1 cellular context compared by ENCODE assay signal in genomic region chrX:119605739-119606507, GRCh38.
TF ChIP-seq lines count a peak whose summit lies in the region.

Gene NKRF, minus strand, starts transcription at chrX:119606424.

TF ChIP-seq in SK-N-SH treated with all-trans-retinoic acid at 6 μM for 48 hours, 23 proteins besides CTCF, POLR2A, EP300 and RAD21 (continued from another document):
- TF ChIP-seq PATZ1 (CRISPR knock-in tag; IDR thresholded peaks at IDR 0.05; ENCODE audit: borderline replicate concordance) (no peak), CSRNP3 (CRISPR knock-in tag; IDR thresholded peaks at IDR 0.05) (no peak), ARNTL (CRISPR knock-in tag; IDR thresholded peaks at IDR 0.05; ENCODE audit: borderline replicate concordance, low read depth) (no peak)
